Comparison of ENCODE assay signal across 15 cellular contexts in the genomic region with DNA sequence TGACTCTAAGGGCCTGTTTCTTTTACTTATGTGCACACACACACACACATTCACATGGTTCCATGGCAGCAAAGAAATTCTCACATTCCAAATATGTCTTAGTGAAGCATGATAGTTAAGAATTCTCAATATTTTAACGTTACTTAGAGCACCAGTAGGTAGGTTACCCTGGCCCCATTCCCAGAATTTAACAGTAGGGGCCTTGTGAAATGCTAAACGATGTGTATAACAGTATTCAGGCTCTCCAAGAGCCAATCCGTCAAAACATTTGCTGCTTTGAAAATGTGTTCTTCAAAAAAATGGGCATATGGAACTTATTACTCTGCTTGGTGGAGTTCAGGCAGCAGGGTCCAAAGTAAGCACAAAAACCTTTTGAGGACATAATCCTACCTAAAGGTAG.
A peak's percentile ranks its signal among the peaks of the same experiment; 100 is the strongest.
DNase-seq lines count a peak whose midpoint lies in the region; ATAC-seq and TF ChIP-seq lines count a peak whose summit lies in the region.
"Had no signal": no experiment of that assay in that cellular context is flagged by ENCODE, and none has a peak within 500 bp of the region (broad histone marks: within the 10 kb centered on the region; RNA-seq: fewer than 3 reads in every experiment).

No MANE protein-coding gene starts in this region.

- H3K79me2 ChIP-seq in GM23338 (replicated peaks; ENCODE audit: insufficient read depth) (no peaks in the 10 kb centered on the region), smooth muscle cell (ENCODE audit: low read depth) (no peaks in the 10 kb centered on the region)

- H3K4me1 ChIP-seq in GM23338 (ENCODE audit: insufficient read depth) (peaks cover 32% of the 10 kb centered on the region), smooth muscle cell (ENCODE audit: low read depth) (peaks cover 8% of the 10 kb centered on the region)

- no peak overlapping the region for H3K27ac ChIP-seq in GM23338 (ENCODE audit: low read depth)
- H3K27ac ChIP-seq in smooth muscle cell (ENCODE audit: low read depth): peak overlapping the region; percentile 92
- H3K27ac ChIP-seq: epithelial cell of prostate had no signal

- ATAC-seq in GM23338 (peak; percentile 29; the same call in 1 of the 3 replicates), SK-N-SH treated with all-trans-retinoic acid at 6 μM for 48 hours (peak; percentile 54), HG02970 (IDR thresholded peaks at IDR 0.05; ENCODE audit: low FRiP score, unreplicated experiment) (no peak)
- ATAC-seq: stimulated activated naive CD8-positive, alpha-beta T cell treated with anti-CD3 and anti-CD28 coated beads, Interleukin-15, Interleukin-2, amounts not matched to agents 100 U/mL and 50 U/mL, for 24 hours; T-helper 17 cell had no signal

- TF ChIP-seq CTCF in GM23338 (conservative IDR thresholded peaks at IDR 0.05; ENCODE audit: low read depth in 2 of 2): no peak
- TF ChIP-seq CTCF in foreskin fibroblast (IDR thresholded peaks at IDR 0.05; ENCODE audit: low read depth, low read length): no peak
- TF ChIP-seq CTCF in smooth muscle cell (IDR thresholded peaks at IDR 0.05; ENCODE audit: borderline replicate concordance, insufficient read depth, poor library complexity, severe bottlenecking): no peak

- 35% methylated on average over 3 of the region's 3 CpGs for WGBS in smooth muscle cell (ENCODE audit: low lambda C conversion rate)

- H3K4me3 Mint-ChIP-seq in GM23338: 0 out of 3 replicates have a peak overlapping the region, but pooled peaks have one; percentile 17
- H3K4me3 Mint-ChIP-seq: neural crest cell, T-helper 17 cell had no signal

- peak; percentile 25 for DNase-seq in GM23338 (ENCODE audit: low spot score)
- peak; percentile 74 to 83 for DNase-seq in foreskin fibroblast
- DNase-seq in smooth muscle cell (lab: John Stamatoyannopoulos, UW; ENCODE audit: unreplicated experiment): no peak
- DNase-seq in NCI-H1436 (lab: John Stamatoyannopoulos, UW): no peak
- no peak for DNase-seq in NOMO-1 (lab: John Stamatoyannopoulos, UW; ENCODE audit: unreplicated experiment in 2 of 2)
- DNase-seq in occipital lobe (lab: John Stamatoyannopoulos, UW): no peak
- DNase-seq: NCI-H1436 treated with DMSO at 0.1 percent for 48 hours; NK-92 treated with Interleukin-12 subunit alpha and Interleukin-12 subunit beta, amount 100 ng/mL, for 24 hours; stimulated activated CD4-positive, alpha-beta T cell treated with anti-CD3 and anti-CD28 coated beads, Interleukin-2, amount 100 ng/mL, for 48 hours; stimulated activated naive CD8-positive, alpha-beta T cell treated with anti-CD3 and anti-CD28 coated beads, Interleukin-15, Interleukin-2, amounts not matched to agents 100 U/mL and 50 U/mL, for 24 hours; T-helper 17 cell had no signal

- H3F3A ChIP-seq in GM23338 (replicated peaks; ENCODE audit: low read depth) (no peaks in the 10 kb centered on the region), smooth muscle cell (ENCODE audit: low read depth) (no peaks in the 10 kb centered on the region)

- peak overlapping the region; percentile 24 for H3K9ac ChIP-seq in smooth muscle cell (ENCODE audit: low read depth)

- H3K9me3 Mint-ChIP-seq in GM23338: peaks cover 3% of the 10 kb centered on the region; the same call in 1 of the 3 replicates
- H3K9me3 Mint-ChIP-seq: neural crest cell had no signal

- 0 out of 2 replicates have a peak, but pooled peaks cover 5% of the 10 kb centered on the region for H3K9me2 ChIP-seq in GM23338 (ENCODE audit: insufficient read depth)

- peaks cover 28% of the 10 kb centered on the region for H3K4me1 Mint-ChIP-seq in GM23338
- H3K4me1 Mint-ChIP-seq: neural crest cell, T-helper 17 cell had no signal

- H3K9me3 ChIP-seq in smooth muscle cell (replicated peaks; ENCODE audit: low read depth): no peaks in the 10 kb centered on the region

- H3K4me3 ChIP-seq in GM23338 (peak overlapping the region; percentile 36), foreskin fibroblast (ENCODE audit: low read depth in 1 of 2, low read length in 2 of 2) (no peak overlapping the region), smooth muscle cell (no peak overlapping the region)

- H2AFZ ChIP-seq in GM23338: no peak overlapping the region
- peak overlapping the region; percentile 5 for H2AFZ ChIP-seq in smooth muscle cell (ENCODE audit: low read depth)

- H3K4me2 ChIP-seq in GM23338 (peak overlapping the region; percentile 65), smooth muscle cell (peak overlapping the region; percentile 66)

- H3K27me3 ChIP-seq in GM23338 (ENCODE audit: insufficient read depth) (no peaks in the 10 kb centered on the region), smooth muscle cell (ENCODE audit: low read depth) (no peaks in the 10 kb centered on the region)

- H3K27ac Mint-ChIP-seq in GM23338: no peak overlapping the region
- H3K27ac Mint-ChIP-seq: T-helper 17 cell had no signal

- H3K36me3 Mint-ChIP-seq in GM23338 (ENCODE audit: low read depth): no peaks in the 10 kb centered on the region

- H3K36me3 ChIP-seq in GM23338 (ENCODE audit: insufficient read depth) (no peaks in the 10 kb centered on the region), smooth muscle cell (ENCODE audit: low read depth) (no peaks in the 10 kb centered on the region)

- H4K20me1 ChIP-seq in GM23338 (replicated peaks; ENCODE audit: insufficient read depth) (no peaks in the 10 kb centered on the region), smooth muscle cell (ENCODE audit: low read depth) (no peaks in the 10 kb centered on the region)

- H3K27me3 Mint-ChIP-seq in GM23338 (ENCODE audit: insufficient read depth, low read depth, poor library complexity): peaks cover 3% of the 10 kb centered on the region

TF ChIP-seq in GM23338, 12 proteins besides CTCF, POLR2A, EP300 and RAD21 (continues in another document):
- no peak for TF ChIP-seq ZNF114 (CRISPR knock-in tag; IDR thresholded peaks at IDR 0.05)
- no peak for TF ChIP-seq EZH2 (IDR thresholded peaks at IDR 0.05; ENCODE audit: low read depth, unreplicated experiment)
- TF ChIP-seq POLR2AphosphoS5 (IDR thresholded peaks at IDR 0.05; ENCODE audit: low read depth): no peak
- no peak for TF ChIP-seq JUNB (IDR thresholded peaks at IDR 0.05; ENCODE audit: unreplicated experiment)
- TF ChIP-seq EZH2phosphoT487 (IDR thresholded peaks at IDR 0.05; ENCODE audit: unreplicated experiment): no peak
- TF ChIP-seq ETS1 (IDR thresholded peaks at IDR 0.05): no peak
- TF ChIP-seq STAT1 (IDR thresholded peaks at IDR 0.05; ENCODE audit: unreplicated experiment): no peak
- no peak for TF ChIP-seq NANOG (IDR thresholded peaks at IDR 0.05; ENCODE audit: borderline replicate concordance)

TF ChIP-seq in SK-N-SH treated with all-trans-retinoic acid at 6 μM for 48 hours, 23 proteins besides CTCF, POLR2A, EP300 and RAD21:
- TF ChIP-seq ISL1 (CRISPR knock-in tag; IDR thresholded peaks at IDR 0.05) (peak; percentile 32; the same call in 1 of the 2 replicates), ZNF8 (CRISPR knock-in tag; IDR thresholded peaks at IDR 0.05) (no peak), PATZ1 (CRISPR knock-in tag; IDR thresholded peaks at IDR 0.05; ENCODE audit: borderline replicate concordance) (no peak)

Comparison
In these comparisons a context has a peak if more than half of its experiments do, and no peak if none do; other contexts are left out.
1. DNase-seq: peak in GM23338 (single experiment) and foreskin fibroblast (2 of 2); none in smooth muscle cell (single experiment), NCI-H1436 (single experiment), NOMO-1 (0 of 2) and occipital lobe (single experiment).